In genomic region chr4:8664031-8664805, GRCh38 we compare ENCODE assay signal across 22 cellular contexts.
DNase-seq lines count a peak whose midpoint lies in the region; ATAC-seq, FAIRE-seq and TF ChIP-seq lines count a peak whose summit lies in the region.
"Had no signal": no experiment of that assay in that cellular context is flagged by ENCODE, and none has a peak within 500 bp of the region (broad histone marks: within the 10 kb centered on the region; RNA-seq: fewer than 3 reads in every experiment).

No MANE protein-coding gene starts in this region.

- DNase-seq in SK-N-SH: no peak
- DNase-seq in H1 (ENCODE audit: low read depth in 1 of 2, low spot score in 2 of 2): no peak
- no peak for DNase-seq in neural progenitor cell (ENCODE audit: low spot score)
- no peak for DNase-seq in A172 (ENCODE audit: low spot score)
- DNase-seq in CD4-positive, alpha-beta T cell: no peak
- no peak for DNase-seq in immature natural killer cell
- DNase-seq: COR-L47, GF-D8, GM23248, KBM-7, NCI-H1105, NCI-H2081, NCI-H2171 treated with DMSO at 0.1 percent for 48 hours, NCI-H446, NCI-H526 treated with DMSO at 0.1 percent for 48 hours, Right ventricle myocardium superior had no signal

- TF ChIP-seq RAD21 in SK-N-SH (IDR thresholded peaks at IDR 0.05; ENCODE audit: low read length): no peak
- no peak for TF ChIP-seq RAD21 in H1 (IDR thresholded peaks at IDR 0.05 in 1 of 2, conservative IDR thresholded peaks at IDR 0.05 in 1 of 2; ENCODE audit: low read depth in 2 of 2, low read length in 2 of 2)

- no peak overlapping the region for H2BK120ac ChIP-seq in H1 (replicated peaks; ENCODE audit: low read depth, low read length)

- no peak overlapping the region for H4K8ac ChIP-seq in H1 (ENCODE audit: extremely low read depth, insufficient read depth, low read length)

- TF ChIP-seq CTCF in SK-N-SH (IDR thresholded peaks at IDR 0.05) (no peak), H1 (IDR thresholded peaks at IDR 0.05; ENCODE audit: control extremely low read depth in 1 of 3, insufficient read depth in 1 of 3, low read depth in 1 of 3, low read length in 3 of 3) (no peak), neural progenitor cell (IDR thresholded peaks at IDR 0.05) (no peak)
- no peak for TF ChIP-seq CTCF in CD4-positive, alpha-beta T cell (IDR thresholded peaks at IDR 0.05)

- no peak overlapping the region; the same call in 1 of the 2 replicates for H2BK15ac ChIP-seq in H1 (ENCODE audit: low read length)

- H3K9me3 Mint-ChIP-seq in neural progenitor cell: peaks cover 3% of the 10 kb centered on the region
- no peaks in the 10 kb centered on the region for H3K9me3 Mint-ChIP-seq in CD4-positive, alpha-beta T cell
- H3K9me3 Mint-ChIP-seq in immature natural killer cell: no peaks in the 10 kb centered on the region

- H3K4ac ChIP-seq in H1 (replicated peaks; ENCODE audit: insufficient read length, low read depth, low read length): no peak overlapping the region

- no peak for ATAC-seq in SK-N-SH treated with all-trans-retinoic acid at 6 μM for 48 hours
- ATAC-seq in CD4-positive, alpha-beta T cell (ENCODE audit: poor library complexity): no peak
- ATAC-seq in HG03457 (IDR thresholded peaks at IDR 0.05; ENCODE audit: unreplicated experiment): no peak

- H3K18ac ChIP-seq in H1 (ENCODE audit: extremely low read depth, low read length): no peak overlapping the region; the same call in none of the 2 replicates

- no peak overlapping the region for H4K91ac ChIP-seq in H1 (replicated peaks; ENCODE audit: insufficient read length, low read length)

- no peak overlapping the region for H2AFZ ChIP-seq in SK-N-SH (ENCODE audit: low read depth)
- H2AFZ ChIP-seq in H1 (ENCODE audit: low read length): no peak overlapping the region
- peak overlapping the region; percentile 34 for H2AFZ ChIP-seq in neural progenitor cell (replicated peaks)
- H2AFZ ChIP-seq: GM23248 had no signal

- H3K27ac ChIP-seq in SK-N-SH (ENCODE audit: low read depth in 2 of 2, low read length in 1 of 2): no peak overlapping the region
- H3K27ac ChIP-seq in H1 (ENCODE audit: low read depth, low read length): no peak overlapping the region
- H3K27ac ChIP-seq in neural progenitor cell: no peak overlapping the region
- no peak overlapping the region for H3K27ac ChIP-seq in CD4-positive, alpha-beta T cell (ENCODE audit: low read depth, low read length)
- H3K27ac ChIP-seq: 22Rv1, GM23248 had no signal

- no peaks in the 10 kb centered on the region for H3K36me3 Mint-ChIP-seq in neural progenitor cell
- H3K36me3 Mint-ChIP-seq in CD4-positive, alpha-beta T cell (ENCODE audit: low read depth): no peaks in the 10 kb centered on the region
- H3K36me3 Mint-ChIP-seq in immature natural killer cell: no peaks in the 10 kb centered on the region

- H3K4me2 ChIP-seq in SK-N-SH (no peak overlapping the region), H1 (ENCODE audit: insufficient read depth in 1 of 2, low read depth in 2 of 2, low read length in 2 of 2) (peak overlapping the region in 1 of 2 experiments; percentile 55; a peak in 3 of 4 replicates), neural progenitor cell (no peak overlapping the region)

- TF ChIP-seq EP300 in SK-N-SH (IDR thresholded peaks at IDR 0.05; ENCODE audit: borderline replicate concordance in 1 of 2, low read depth in 1 of 2, low read length in 1 of 2) (no peak), H1 (IDR thresholded peaks at IDR 0.05; ENCODE audit: borderline replicate concordance in 1 of 2, low read depth in 2 of 2, low read length in 2 of 2) (no peak)

- CTCF ChIA-PET in SK-N-SH (lab: Yijun Ruan, JAX): interaction anchor here (1.3 kb wide), 1 partner anchor 24 kb away, joined by 5 read pairs; no protein-coding TSS in a partner anchor
- CTCF ChIA-PET in H1 (lab: Charles Lee; ENCODE audit: partially characterized antibody): interaction anchor here (0.7 to 1.2 kb wide), 8 partner anchors 11 to 254 kb away, joined by 3 to 5 read pairs (median 3); no protein-coding TSS in a partner anchor
- CTCF ChIA-PET in CD4-positive, alpha-beta T cell (lab: Charles Lee): no interaction called here

- no peak for TF ChIP-seq POLR2A in H1 (IDR thresholded peaks at IDR 0.05; ENCODE audit: control extremely low read depth in 1 of 2, low read depth in 2 of 2, low read length in 2 of 2)

- H2BK12ac ChIP-seq in H1 (ENCODE audit: low read depth, low read length): no peak overlapping the region

- H3K9me3 ChIP-seq in SK-N-SH (no peaks in the 10 kb centered on the region), H1 (ENCODE audit: insufficient read depth in 2 of 2, low read depth in 1 of 2, low read length in 1 of 2) (no peaks in the 10 kb centered on the region), neural progenitor cell (ENCODE audit: low read depth) (no peaks in the 10 kb centered on the region)
- H3K9me3 ChIP-seq in CD4-positive, alpha-beta T cell (ENCODE audit: control insufficient read depth, low read length): no peaks in the 10 kb centered on the region

- POLR2A ChIA-PET in SK-N-SH (lab: Yijun Ruan, JAX) (no interaction called here), H1 (lab: Charles Lee; ENCODE audit: partially characterized antibody) (no interaction called here)
- POLR2A ChIA-PET in CD4-positive, alpha-beta T cell (lab: Charles Lee): no interaction called here

- no peak overlapping the region for H2AK5ac ChIP-seq in H1 (ENCODE audit: low read depth, low read length)

- no peak overlapping the region for H3K23ac ChIP-seq in H1 (ENCODE audit: insufficient read length)

- H2BK20ac ChIP-seq in H1 (ENCODE audit: low read length): peak overlapping the region; percentile 18; the same call in 1 of the 2 replicates

- H3K56ac ChIP-seq in H1 (replicated peaks; ENCODE audit: insufficient read length, low read depth, low read length): no peak overlapping the region

- no peaks in the 10 kb centered on the region for H3K27me3 ChIP-seq in SK-N-SH (ENCODE audit: insufficient read depth)
- H3K27me3 ChIP-seq in H1 (replicated peaks in 1 of 4; ENCODE audit: control insufficient read depth in 3 of 4, extremely low read depth in 1 of 4, insufficient read depth in 3 of 4, low read length in 3 of 4): peaks cover 0 to 4% (median 2%) of the 10 kb centered on the region in 4 experiments; a peak in 5 of 7 replicates
- H3K27me3 ChIP-seq in neural progenitor cell: peaks cover 38% of the 10 kb centered on the region
- peaks cover 14% of the 10 kb centered on the region for H3K27me3 ChIP-seq in CD4-positive, alpha-beta T cell (ENCODE audit: control insufficient read depth, insufficient read depth, low read length)

- H3K4me1 ChIP-seq in SK-N-SH (ENCODE audit: control insufficient read depth in 1 of 2, insufficient read depth in 2 of 2, low read depth in 1 of 2, low read length in 1 of 2): no peaks in the 10 kb centered on the region
- peaks cover 0 to 6% (median 3%) of the 10 kb centered on the region in 4 experiments; a peak in 4 of 7 replicates for H3K4me1 ChIP-seq in H1 (replicated peaks in 1 of 4; ENCODE audit: control insufficient read depth in 3 of 4, insufficient read depth in 4 of 4, low read length in 3 of 4)
- no peaks in the 10 kb centered on the region for H3K4me1 ChIP-seq in neural progenitor cell

- no peaks in the 10 kb centered on the region for H3K23me2 ChIP-seq in H1 (ENCODE audit: low read depth, low read length)

- no peak overlapping the region for H3K27ac Mint-ChIP-seq in neural progenitor cell
- no peak overlapping the region for H3K27ac Mint-ChIP-seq in CD4-positive, alpha-beta T cell
- no peak overlapping the region for H3K27ac Mint-ChIP-seq in immature natural killer cell

- intact Hi-C loops in CD4-positive, alpha-beta T cell (cut with DNase I, micrococcal nuclease): no loop called here

- H3K79me2 ChIP-seq in SK-N-SH (ENCODE audit: insufficient read depth): no peaks in the 10 kb centered on the region
- no peaks in the 10 kb centered on the region for H3K79me2 ChIP-seq in H1 (ENCODE audit: control insufficient read depth in 1 of 2, insufficient read depth in 2 of 2, low read length in 2 of 2)
- no peaks in the 10 kb centered on the region for H3K79me2 ChIP-seq in neural progenitor cell (ENCODE audit: low read depth)

- no peak for FAIRE-seq in H1 (lab: Jason Lieb, UNC)
- FAIRE-seq: GM19239, HepG2, RCC 7860 had no signal

- H4K20me1 ChIP-seq in SK-N-SH (ENCODE audit: insufficient read depth) (no peaks in the 10 kb centered on the region), H1 (replicated peaks in 1 of 2; ENCODE audit: control insufficient read depth in 1 of 2, insufficient read depth in 2 of 2, low read length in 2 of 2) (no peaks in the 10 kb centered on the region), neural progenitor cell (ENCODE audit: low read depth) (no peaks in the 10 kb centered on the region)

- H3F3A ChIP-seq in SK-N-SH (replicated peaks; ENCODE audit: insufficient read depth): no peaks in the 10 kb centered on the region
- no peaks in the 10 kb centered on the region for H3F3A ChIP-seq in neural progenitor cell (ENCODE audit: low read depth)

- no peak overlapping the region for H2BK5ac ChIP-seq in H1 (ENCODE audit: low read depth, low read length)

- H3K36me3 ChIP-seq in SK-N-SH (replicated peaks in 1 of 2; ENCODE audit: control insufficient read depth in 1 of 2, insufficient read depth in 2 of 2, low read length in 1 of 2) (no peaks in the 10 kb centered on the region), H1 (ENCODE audit: control insufficient read depth in 2 of 4, insufficient read depth in 4 of 4, low read length in 3 of 4) (no peaks in the 10 kb centered on the region), neural progenitor cell (no peaks in the 10 kb centered on the region)

- H3K9ac ChIP-seq in SK-N-SH (no peak overlapping the region), H1 (replicated peaks in 1 of 4; ENCODE audit: extremely low read depth in 1 of 4, low read depth in 3 of 4, low read length in 3 of 4) (no peak overlapping the region), neural progenitor cell (no peak overlapping the region)
- H3K9ac ChIP-seq: GM23248 had no signal

- H3K4me1 Mint-ChIP-seq in neural progenitor cell (no peaks in the 10 kb centered on the region), immature natural killer cell (no peaks in the 10 kb centered on the region)
- H3K4me1 Mint-ChIP-seq in CD4-positive, alpha-beta T cell (ENCODE audit: low read depth): no peaks in the 10 kb centered on the region

- WGBS in SK-N-SH (ENCODE audit: low lambda C conversion rate): 55% methylated on average over 14 of the region's 18 CpGs
- WGBS in H1 (ENCODE audit: extremely low coverage in 1 of 2, insufficient coverage in 1 of 2, insufficient read length in 1 of 2, insufficient replicate concordance in 2 of 2, low coverage in 1 of 2, low lambda C conversion rate in 2 of 2, missing lambda C conversion rate in 1 of 2), 2 experiments: 47% methylated on average over 16 of the region's 18 CpGs; no CpG with 5 or more reads in 1 of the 2 experiments

- H4K5ac ChIP-seq in H1 (ENCODE audit: insufficient read length, low read depth, low read length): no peak overlapping the region

- peaks cover 7% of the 10 kb centered on the region for H3K27me3 Mint-ChIP-seq in neural progenitor cell (ENCODE audit: insufficient read depth, low read depth)
- peaks cover 15% of the 10 kb centered on the region for H3K27me3 Mint-ChIP-seq in CD4-positive, alpha-beta T cell
- peaks cover 0 to 4% (median 3%) of the 10 kb centered on the region in 3 donors for H3K27me3 Mint-ChIP-seq in immature natural killer cell (ENCODE audit: low read depth in 3 of 3)

- no peak overlapping the region for H3K4me3 ChIP-seq in SK-N-SH (ENCODE audit: low read depth in 2 of 2, low read length in 1 of 2)
- no peak overlapping the region for H3K4me3 ChIP-seq in H1 (ENCODE audit: extremely low read depth in 1 of 4, insufficient read depth in 2 of 4, low read depth in 3 of 4, low read length in 4 of 4)
- no peak overlapping the region for H3K4me3 ChIP-seq in neural progenitor cell
- H3K4me3 ChIP-seq: GM23248 had no signal

- H3K4me3 Mint-ChIP-seq in neural progenitor cell (no peak overlapping the region), immature natural killer cell (no peak overlapping the region)
- no peak overlapping the region for H3K4me3 Mint-ChIP-seq in CD4-positive, alpha-beta T cell

- no peak overlapping the region for H3K14ac ChIP-seq in H1 (ENCODE audit: insufficient read length)

- no peaks in the 10 kb centered on the region for H3K9me2 ChIP-seq in SK-N-SH

- H3K79me1 ChIP-seq in H1 (ENCODE audit: low read depth, low read length): no peaks in the 10 kb centered on the region
